Comparison of ENCODE assay signal across 8 cellular contexts in genomic region chr2:3376821-3377220, GRCh38. TPM values are rescaled to one million over a fixed set of nuclear protein-coding genes. Genes with fewer than 3 reads are reported as not detected.
A peak's percentile ranks its signal among the peaks of the same experiment; 100 is the strongest.
DNase-seq lines count a peak whose midpoint lies in the region; ATAC-seq and TF ChIP-seq lines count a peak whose summit lies in the region.

No MANE protein-coding gene starts in this region.

- H3K9ac ChIP-seq in BLaER1 treated with 17β-estradiol and CSF1 and Interleukin-3, amounts not matched to agents 10 nM and 100 nM = peak overlapping the region; percentile 72 to 89 (median 85); a peak in 21 of 22 replicates

- peaks cover 40% of the 10 kb centered on the region for H3K4me1 Mint-ChIP-seq in nephron progenitor cell

- TF ChIP-seq CTCF in nephron progenitor cell (IDR thresholded peaks at IDR 0.05) = no peak

- H3K4me3 Mint-ChIP-seq in nephron progenitor cell = peak overlapping the region; percentile 95

- no peaks in the 10 kb centered on the region for H4K20me1 ChIP-seq in BLaER1 treated with 17β-estradiol and CSF1 and Interleukin-3, amounts not matched to agents 10 nM and 100 nM

- H3K4me3 ChIP-seq in BLaER1 treated with 17β-estradiol and CSF1 and Interleukin-3, amounts not matched to agents 10 nM and 100 nM = peak overlapping the region; percentile 75 to 97 (median 85)
- peak overlapping the region; percentile 88 for H3K4me3 ChIP-seq in MG63
- peak overlapping the region; percentile 94 for H3K4me3 ChIP-seq in ectodermal cell (ENCODE audit: insufficient read depth, low read depth, low read length)

- peaks cover 35 to 45% (median 40%) of the 10 kb centered on the region in 10 experiments for H3K4me1 ChIP-seq in BLaER1 treated with 17β-estradiol and CSF1 and Interleukin-3, amounts not matched to agents 10 nM and 100 nM
- peaks cover 17% of the 10 kb centered on the region for H3K4me1 ChIP-seq in ectodermal cell (ENCODE audit: control insufficient read depth, insufficient read depth, low read length)

- no peak overlapping the region for H3K27ac Mint-ChIP-seq in nephron progenitor cell

- peak overlapping the region; percentile 84 to 97 (median 95) for H3K4me2 ChIP-seq in BLaER1 treated with 17β-estradiol and CSF1 and Interleukin-3, amounts not matched to agents 10 nM and 100 nM

- no peak for ATAC-seq in HG03139 (IDR thresholded peaks at IDR 0.05; ENCODE audit: unreplicated experiment)

- H3K27me3 ChIP-seq in BLaER1 treated with 17β-estradiol and CSF1 and Interleukin-3, amounts not matched to agents 10 nM and 100 nM = no peaks in the 10 kb centered on the region
- H3K27me3 ChIP-seq in MG63 = no peaks in the 10 kb centered on the region
- H3K27me3 ChIP-seq in ectodermal cell (ENCODE audit: control insufficient read depth, insufficient read depth, low read length, poor library complexity, severe bottlenecking) = no peaks in the 10 kb centered on the region

- H3K36me3 Mint-ChIP-seq in nephron progenitor cell (ENCODE audit: low read depth) = peaks cover 22% of the 10 kb centered on the region

- peaks cover 2% of the 10 kb centered on the region for H3K27me3 Mint-ChIP-seq in nephron progenitor cell (ENCODE audit: low read depth, poor library complexity)

- peak overlapping the region; percentile 45 to 94 (median 88); a peak in 21 of 22 replicates for H3K27ac ChIP-seq in BLaER1 treated with 17β-estradiol and CSF1 and Interleukin-3, amounts not matched to agents 10 nM and 100 nM
- no peak overlapping the region for H3K27ac ChIP-seq in ectodermal cell (ENCODE audit: insufficient read depth, low read depth, low read length, poor library complexity, severe bottlenecking)

- WGBS in ectodermal cell, 2 experiments = 78 to 82% methylated on average over 5 to 6 of the region's 6 CpGs

- DNase-seq in MG63 (no peak), nephron progenitor cell (no peak), COLO829 (ENCODE audit: low spot score) (no peak), erythroblast (lab: John Stamatoyannopoulos, UW) (no peak), SHP77 treated with DMSO at 0.1 percent for 48 hours (lab: John Stamatoyannopoulos, UW) (no peak)

- H3K9me3 ChIP-seq in BLaER1 treated with 17β-estradiol and CSF1 and Interleukin-3, amounts not matched to agents 10 nM and 100 nM (replicated peaks in 1 of 11) = no peaks in the 10 kb centered on the region
- no peaks in the 10 kb centered on the region for H3K9me3 ChIP-seq in MG63
- H3K9me3 ChIP-seq in ectodermal cell (ENCODE audit: control insufficient read depth, low read length) = no peaks in the 10 kb centered on the region

- no peak for TF ChIP-seq POLR2A in erythroblast (IDR thresholded peaks at IDR 0.05; ENCODE audit: low read length)

- H3K36me3 ChIP-seq in BLaER1 treated with 17β-estradiol and CSF1 and Interleukin-3, amounts not matched to agents 10 nM and 100 nM = peaks cover 4 to 18% (median 11%) of the 10 kb centered on the region in 11 experiments; a peak in 15 of 22 replicates
- H3K36me3 ChIP-seq in MG63 (peaks cover 18% of the 10 kb centered on the region), ectodermal cell (ENCODE audit: control insufficient read depth, insufficient read depth, low read length) (no peaks in the 10 kb centered on the region)

- H3K9me3 Mint-ChIP-seq in nephron progenitor cell = peaks cover 6% of the 10 kb centered on the region

RNA-seq across cellular contexts. Expression of gene EIPR1, which starts 0.8 kb away (rescaled TPM):
- total RNA-seq in MG63 (2014; rRNA removed; shearing (Covaris generic); ENCODE audit: low replicate concordance) = 47.9 and 78.7 TPM in 2 replicates
- 33.5 TPM for polyA plus RNA-seq in ectodermal cell (2013, experiment 1 of 4)
- 33.5 TPM for polyA plus RNA-seq in ectodermal cell (2013, experiment 2 of 4)
- 29.3 TPM for polyA plus RNA-seq in ectodermal cell (2013, experiment 3 of 4)
- 35.3 TPM for polyA plus RNA-seq in ectodermal cell (2013, experiment 4 of 4)

RNA-seq across cellular contexts. Expression of gene TRAPPC12, which starts 2.7 kb away (rescaled TPM):
- 27.6 and 29.3 TPM in 2 replicates for total RNA-seq in MG63 (2014; rRNA removed; shearing (Covaris generic); ENCODE audit: low replicate concordance)
- polyA plus RNA-seq in ectodermal cell (2013, experiment 1 of 4) = 66.5 TPM
- 82.9 TPM for polyA plus RNA-seq in ectodermal cell (2013, experiment 2 of 4)
- polyA plus RNA-seq in ectodermal cell (2013, experiment 3 of 4) = 59.0 TPM
- polyA plus RNA-seq in ectodermal cell (2013, experiment 4 of 4) = 57.7 TPM
